Comparison of ENCODE assay signal across 8 cellular contexts in genomic region chr10:88990528-88991160, GRCh38.
DNase-seq lines count a peak whose midpoint lies in the region; ATAC-seq lines count a peak whose summit lies in the region.

FAS (plus strand) TSS chr10:88990798; CDS start chr10:88990877, 79 bp downstream.

- H3K9me3 ChIP-seq in muscle layer of colon (ENCODE audit: low read length), result no peaks in the 10 kb centered on the region

- peak within 1 kb of the TSS; percentile 99 for H3K27ac ChIP-seq in epithelial cell of prostate
- peak within 1 kb of the TSS; percentile 80 for H3K27ac ChIP-seq in muscle layer of colon (ENCODE audit: low read depth, low read length)

- H3K36me3 ChIP-seq in muscle layer of colon (ENCODE audit: insufficient read depth, low read length), result no peaks in the 10 kb centered on the region

- peaks cover 25% of the 10 kb centered on the region for H3K4me1 ChIP-seq in muscle layer of colon (ENCODE audit: insufficient read depth, low read length)

- DNase-seq in DMS 273 (lab: John Stamatoyannopoulos, UW; ENCODE audit: unreplicated experiment), result peak; percentile 70
- no peak for DNase-seq in DMS 273 treated with DMSO at 0.1 percent for 48 hours (lab: John Stamatoyannopoulos, UW)
- peak; percentile 75 for DNase-seq in NK-92 treated with Interleukin-12 subunit alpha and Interleukin-12 subunit beta, amount 100 ng/mL, for 24 hours (lab: John Stamatoyannopoulos, UW)
- DNase-seq in activated CD8-positive, alpha-beta memory T cell treated with anti-CD3 and anti-CD28 coated beads, Interleukin-2, amount 50 U/mL, for 48 hours, result peak; percentile 87
- peak; percentile 45 for DNase-seq in epithelial cell of prostate (ENCODE audit: low read depth, low spot score)
- peak; percentile 40 for DNase-seq in stimulated activated CD8-positive, alpha-beta memory T cell treated with anti-CD3 and anti-CD28 coated beads, Interleukin-7, amount 100 ng/mL, for 24 hours (ENCODE audit: low read depth)

- no peaks in the 10 kb centered on the region for H3K27me3 ChIP-seq in muscle layer of colon (ENCODE audit: control insufficient read depth in 1 of 2, insufficient read depth in 2 of 2, low read length in 2 of 2)

- H3K9ac ChIP-seq in muscle layer of colon (ENCODE audit: low read length), result peak within 1 kb of the TSS; percentile 86

- peak; percentile 60 for ATAC-seq in HG02884 (IDR thresholded peaks at IDR 0.05; ENCODE audit: unreplicated experiment)

- H3K4me3 ChIP-seq in muscle layer of colon (ENCODE audit: low read depth in 1 of 2, low read length in 2 of 2), result peak within 1 kb of the TSS; percentile 75 to 98
